In the genomic region with DNA sequence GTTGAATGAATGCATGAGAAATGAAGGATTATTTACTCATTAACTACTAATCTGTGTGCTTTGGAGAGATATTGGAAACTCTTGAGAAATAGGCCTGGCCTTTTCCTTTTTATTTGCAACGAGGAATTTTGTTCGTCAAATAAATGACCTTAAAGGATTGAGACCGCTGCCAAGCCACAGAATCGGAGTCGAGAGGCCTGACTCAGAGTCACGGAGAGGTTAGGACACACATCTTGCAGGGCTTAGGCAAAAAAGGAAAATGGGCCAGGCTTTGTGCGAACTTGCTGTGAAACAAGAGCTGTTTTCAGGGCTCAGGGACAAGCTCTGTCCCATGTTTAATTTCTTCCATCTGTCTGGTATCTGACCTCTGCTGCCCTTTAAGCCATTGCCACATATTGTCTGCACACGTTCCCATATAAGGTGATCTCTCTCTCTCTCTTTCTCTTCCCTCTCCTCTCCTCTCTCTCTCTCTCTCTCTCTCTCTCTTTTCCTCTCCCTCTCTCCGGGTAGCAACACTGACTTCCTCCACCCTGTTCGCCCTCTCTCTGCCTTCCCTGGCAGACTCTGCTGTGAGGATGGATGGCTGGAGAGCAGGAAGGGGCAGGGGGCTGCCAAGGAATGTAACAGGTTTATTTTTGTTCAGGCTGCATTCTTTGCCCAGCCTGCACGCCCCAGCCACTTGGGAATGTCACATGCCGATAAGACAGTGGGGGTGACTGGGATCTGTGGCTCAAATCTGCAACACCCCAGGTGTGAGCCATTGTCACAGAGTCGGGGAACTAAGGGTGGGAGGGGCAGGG, we compare ENCODE assay signal across 9 cellular contexts. TPM values are rescaled to one million over a fixed set of nuclear protein-coding genes. Genes with fewer than 3 reads are reported as not detected.
DNase-seq lines count a peak whose midpoint lies in the region; ATAC-seq, FAIRE-seq and TF ChIP-seq lines count a peak whose summit lies in the region.
"Had no signal": no experiment of that assay in that cellular context is flagged by ENCODE, and none has a peak within 500 bp of the region (broad histone marks: within the 10 kb centered on the region; RNA-seq: fewer than 3 reads in every experiment).

No MANE protein-coding gene starts in this region.

- ATAC-seq in HG02759 (IDR thresholded peaks at IDR 0.05; ENCODE audit: unreplicated experiment), result no peak
- ATAC-seq in HG02840 (IDR thresholded peaks at IDR 0.05; ENCODE audit: low FRiP score, unreplicated experiment), result no peak

- H3K9ac ChIP-seq in iPS-20b (ENCODE audit: low read depth, low read length), result peak overlapping the region; percentile 21; the same call in 1 of the 2 replicates

- DNase-seq in HFF-Myc (ENCODE audit: extremely low read depth, low read depth) (peak; percentile 100), astrocyte of the cerebellum (ENCODE audit: low read depth) (peak; percentile 100), small intestine (peak; percentile 9), head of caudate nucleus (no peak)
- DNase-seq in activated naive CD4-positive, alpha-beta T cell treated with anti-CD3 and anti-CD28 coated beads for 36 hours, result no peak
- DNase-seq: activated CD8-positive, alpha-beta memory T cell treated with anti-CD3 and anti-CD28 coated beads for 24 hours had no signal

- H3K9me3 Mint-ChIP-seq in activated naive CD4-positive, alpha-beta T cell treated with anti-CD3 and anti-CD28 coated beads for 36 hours, result no peaks in the 10 kb centered on the region

- in situ Hi-C loops in astrocyte of the cerebellum (cut with HindIII; ENCODE audit: low sequenced_read_pairs), result no loop called here

- 33 to 55% (median 54%) methylated on average over 13 of the region's 13 CpGs for WGBS in small intestine, 3 donors

- CTCF ChIA-PET in activated naive CD4-positive, alpha-beta T cell treated with anti-CD3 and anti-CD28 coated beads for 36 hours (lab: Charles Lee), result no interaction called here

- FAIRE-seq in small intestine (lab: Jason Lieb, UNC), result no peak

- no peak overlapping the region for H3K27ac ChIP-seq in iPS-20b (ENCODE audit: low read length)
- H3K27ac ChIP-seq in small intestine (ENCODE audit: low read depth in 1 of 2, low read length in 1 of 2), result peak overlapping the region in 1 of 2 donors; percentile 87

- H3K4me3 ChIP-seq in HFF-Myc (replicated peaks; ENCODE audit: low read depth, low read length), result no peak overlapping the region; the same call in 1 of the 2 replicates
- H3K4me3 ChIP-seq in astrocyte of the cerebellum (ENCODE audit: low read depth, low read length), result no peak overlapping the region
- no peak overlapping the region for H3K4me3 ChIP-seq in iPS-20b (ENCODE audit: low read length)
- H3K4me3 ChIP-seq in small intestine (ENCODE audit: low read depth in 1 of 2, low read length in 2 of 2), result no peak overlapping the region

- H3K27me3 ChIP-seq in iPS-20b (ENCODE audit: insufficient read depth, low read length) (no peaks in the 10 kb centered on the region), small intestine (ENCODE audit: control insufficient read depth in 2 of 2, insufficient read depth in 2 of 2, low read length in 2 of 2) (no peaks in the 10 kb centered on the region)

- H3K4me1 Mint-ChIP-seq in activated naive CD4-positive, alpha-beta T cell treated with anti-CD3 and anti-CD28 coated beads for 36 hours (ENCODE audit: low read depth), result no peaks in the 10 kb centered on the region

- H3K36me3 Mint-ChIP-seq in activated naive CD4-positive, alpha-beta T cell treated with anti-CD3 and anti-CD28 coated beads for 36 hours (ENCODE audit: low read depth), result no peaks in the 10 kb centered on the region

- H3K4me1 ChIP-seq in iPS-20b (ENCODE audit: insufficient read depth, low read length) (peaks cover 5% of the 10 kb centered on the region; the same call in 1 of the 2 replicates), small intestine (ENCODE audit: control insufficient read depth in 2 of 2, insufficient read depth in 1 of 2, low read depth in 1 of 2, low read length in 1 of 2) (peaks cover 0 to 3% of the 10 kb centered on the region in 2 donors)

- no peak for TF ChIP-seq CTCF in HFF-Myc (IDR thresholded peaks at IDR 0.05; ENCODE audit: low read depth, low read length, missing control alignments)
- no peak for TF ChIP-seq CTCF in astrocyte of the cerebellum (IDR thresholded peaks at IDR 0.05; ENCODE audit: low read depth, low read length, missing control alignments)

- no peaks in the 10 kb centered on the region for H3K36me3 ChIP-seq in iPS-20b (ENCODE audit: insufficient read depth, low read depth, low read length)
- no peaks in the 10 kb centered on the region for H3K36me3 ChIP-seq in small intestine (ENCODE audit: control insufficient read depth in 2 of 2, insufficient read depth in 2 of 2, low read length in 2 of 2)

- H3K9me3 ChIP-seq in iPS-20b (ENCODE audit: insufficient read depth, low read depth, low read length) (no peaks in the 10 kb centered on the region), small intestine (ENCODE audit: control insufficient read depth, low read depth) (no peaks in the 10 kb centered on the region)

- H3K27ac Mint-ChIP-seq in activated naive CD4-positive, alpha-beta T cell treated with anti-CD3 and anti-CD28 coated beads for 36 hours, result no peak overlapping the region

- no peak overlapping the region for H3K4me3 Mint-ChIP-seq in activated naive CD4-positive, alpha-beta T cell treated with anti-CD3 and anti-CD28 coated beads for 36 hours

- intact Hi-C loops in activated naive CD4-positive, alpha-beta T cell treated with anti-CD3 and anti-CD28 coated beads for 36 hours (cut with micrococcal nuclease), result no loop called here
- intact Hi-C loops in head of caudate nucleus (cut with DNase I), result loop anchor here (5.0 to 10.0 kb wide), 2 partner anchors 76 to 323 kb away; no protein-coding TSS in a partner anchor

- no peaks in the 10 kb centered on the region for H3K27me3 Mint-ChIP-seq in activated naive CD4-positive, alpha-beta T cell treated with anti-CD3 and anti-CD28 coated beads for 36 hours (ENCODE audit: low read depth)

RNA-seq across cellular contexts. Expression of a gene that starts 14.9 kb away (rescaled TPM):
- 1 to 10 TPM in 2 of 3 donors, under 1 TPM in 1; 0.54 to 3.8 (median 1.3) TPM for polyA plus RNA-seq in small intestine
- 1 to 10 TPM; 1.7 to 2.2 TPM for total RNA-seq in activated naive CD4-positive, alpha-beta T cell treated with anti-CD3 and anti-CD28 coated beads for 36 hours

Comparison
In these comparisons a context has a peak if more than half of its experiments do, and no peak if none do; other contexts are left out.
1. DNase-seq: peak in HFF-Myc (single experiment), astrocyte of the cerebellum (single experiment) and small intestine (single experiment); none in activated naive CD4-positive, alpha-beta T cell treated with anti-CD3 and anti-CD28 coated beads for 36 hours (single experiment) and head of caudate nucleus (0 of 42).